17 cellular contexts compared by ENCODE assay signal in genomic region chr2:199309973-199310372, GRCh38.
A peak's percentile ranks its signal among the peaks of the same experiment; 100 is the strongest.
DNase-seq lines count a peak whose midpoint lies in the region; TF ChIP-seq lines count a peak whose summit lies in the region.
"Had no signal": no experiment of that assay in that cellular context is flagged by ENCODE, and none has a peak within 500 bp of the region (broad histone marks: within the 10 kb centered on the region; RNA-seq: fewer than 3 reads in every experiment).

No MANE protein-coding gene starts in this region.

- H3K9me2 ChIP-seq in MM.1S (replicated peaks; ENCODE audit: insufficient read depth, low read length) = no peaks in the 10 kb centered on the region

- H3K9me3 Mint-ChIP-seq in activated CD4-positive, alpha-beta memory T cell treated with anti-CD3 and anti-CD28 coated beads for 36 hours = no peaks in the 10 kb centered on the region

- H3K9ac ChIP-seq in BLaER1 (no peak overlapping the region), MM.1S (ENCODE audit: low read length) (no peak overlapping the region)

- H3K27me3 Mint-ChIP-seq in activated CD4-positive, alpha-beta memory T cell treated with anti-CD3 and anti-CD28 coated beads for 36 hours = no peaks in the 10 kb centered on the region

- H3K4me3 ChIP-seq in BLaER1 (no peak overlapping the region), SJCRH30 (no peak overlapping the region), osteoblast (ENCODE audit: insufficient read depth, low read length) (no peak overlapping the region), MM.1S (ENCODE audit: low read length) (no peak overlapping the region)
- H3K4me3 ChIP-seq: A549 had no signal

- H3K4me1 ChIP-seq in BLaER1 (peaks cover 30% of the 10 kb centered on the region), SJCRH30 (peaks cover 20% of the 10 kb centered on the region), osteoblast (ENCODE audit: insufficient read depth, low read length) (peaks cover 31% of the 10 kb centered on the region), MM.1S (ENCODE audit: low read length) (no peaks in the 10 kb centered on the region)
- H3K4me1 ChIP-seq: A549 had no signal

- no peaks in the 10 kb centered on the region for H3K36me3 Mint-ChIP-seq in activated CD4-positive, alpha-beta memory T cell treated with anti-CD3 and anti-CD28 coated beads for 36 hours

- H3K4me1 Mint-ChIP-seq in activated CD4-positive, alpha-beta memory T cell treated with anti-CD3 and anti-CD28 coated beads for 36 hours (ENCODE audit: low read depth) = no peaks in the 10 kb centered on the region

- POLR2A ChIA-PET in activated CD4-positive, alpha-beta memory T cell treated with anti-CD3 and anti-CD28 coated beads for 36 hours (lab: Charles Lee) = no interaction called here

- H3K27me3 ChIP-seq in BLaER1 (no peaks in the 10 kb centered on the region), SJCRH30 (no peaks in the 10 kb centered on the region), osteoblast (ENCODE audit: insufficient read depth, low read length) (no peaks in the 10 kb centered on the region), MM.1S (replicated peaks; ENCODE audit: insufficient read depth, low read length) (no peaks in the 10 kb centered on the region)
- H3K27me3 ChIP-seq: brain microvascular endothelial cell had no signal

- H3K27ac Mint-ChIP-seq in activated CD4-positive, alpha-beta memory T cell treated with anti-CD3 and anti-CD28 coated beads for 36 hours = no peak overlapping the region

- H3K9me3 ChIP-seq in BLaER1 (no peaks in the 10 kb centered on the region), SJCRH30 (replicated peaks) (no peaks in the 10 kb centered on the region), osteoblast (ENCODE audit: low read depth, low read length) (no peaks in the 10 kb centered on the region), MM.1S (replicated peaks; ENCODE audit: insufficient read depth, low read length) (no peaks in the 10 kb centered on the region)
- H3K9me3 ChIP-seq: A549 had no signal

- H2AFZ ChIP-seq in osteoblast (ENCODE audit: low read length) (no peak overlapping the region), MM.1S (ENCODE audit: low read length) (no peak overlapping the region)

- no peaks in the 10 kb centered on the region for H3F3A ChIP-seq in MM.1S (ENCODE audit: insufficient read depth, low read length)

- no peaks in the 10 kb centered on the region for H4K20me1 ChIP-seq in BLaER1
- H4K20me1 ChIP-seq in osteoblast (ENCODE audit: insufficient read depth, low read length) = no peaks in the 10 kb centered on the region
- no peaks in the 10 kb centered on the region for H4K20me1 ChIP-seq in MM.1S (ENCODE audit: insufficient read depth, low read length)

- no peak for TF ChIP-seq CTCF in osteoblast (IDR thresholded peaks at IDR 0.05; ENCODE audit: extremely low read depth, low read depth, low read length)
- TF ChIP-seq CTCF in MM.1S (IDR thresholded peaks at IDR 0.05; ENCODE audit: low read length) = no peak

- DNase-seq in NCI-H1417 (lab: John Stamatoyannopoulos, UW) (peak; percentile 46 to 86 (median 83)), NCI-H2227 (lab: John Stamatoyannopoulos, UW; ENCODE audit: unreplicated experiment) (peak; percentile 31), SJCRH30 (peak; percentile 83 to 91), osteoblast (ENCODE audit: insufficient read length, low spot score, missing footprints) (no peak), MM.1S (no peak)
- no peak for DNase-seq in activated CD4-positive, alpha-beta memory T cell treated with anti-CD3 and anti-CD28 coated beads for 36 hours
- no peak for DNase-seq in activated naive CD4-positive, alpha-beta T cell (lab: John Stamatoyannopoulos, UW)
- DNase-seq: activated CD8-positive, alpha-beta memory T cell treated with anti-CD3 and anti-CD28 coated beads, Interleukin-2, amount 50 U/mL, for 4 hours; activated naive CD4-positive, alpha-beta T cell treated with anti-CD3 and anti-CD28 coated beads, Interleukin-2, amount 50 U/mL, for 16 hours; brain microvascular endothelial cell; effector CD4-positive, alpha-beta T cell; GOT3; IMR-90; NCI-H1048; stimulated activated naive CD4-positive, alpha-beta T cell treated with Interleukin-2 at 50 U/mL for 16 hours had no signal

- H3K27ac ChIP-seq in BLaER1 (no peak overlapping the region), SJCRH30 (peak overlapping the region; percentile 25), osteoblast (ENCODE audit: low read depth, low read length) (no peak overlapping the region), MM.1S (ENCODE audit: low read length) (no peak overlapping the region)
- H3K27ac ChIP-seq: A549, brain microvascular endothelial cell had no signal

- H3K4me2 ChIP-seq in BLaER1 (peak overlapping the region; percentile 70), osteoblast (ENCODE audit: insufficient read depth, low read length) (no peak overlapping the region), MM.1S (ENCODE audit: low read depth, low read length) (no peak overlapping the region)
- H3K4me2 ChIP-seq: A549 had no signal

- H3K4me3 Mint-ChIP-seq in activated CD4-positive, alpha-beta memory T cell treated with anti-CD3 and anti-CD28 coated beads for 36 hours = no peak overlapping the region

- intact Hi-C loops in activated CD4-positive, alpha-beta memory T cell treated with anti-CD3 and anti-CD28 coated beads for 36 hours (cut with micrococcal nuclease) = no loop called here

- CTCF ChIA-PET in activated CD4-positive, alpha-beta memory T cell treated with anti-CD3 and anti-CD28 coated beads for 36 hours (lab: Charles Lee) = no interaction called here

- peaks cover 16% of the 10 kb centered on the region for H3K79me2 ChIP-seq in osteoblast (ENCODE audit: insufficient read depth, low read length)
- H3K79me2 ChIP-seq in MM.1S (ENCODE audit: low read length) = no peaks in the 10 kb centered on the region

- H3K36me3 ChIP-seq in BLaER1 = no peaks in the 10 kb centered on the region
- H3K36me3 ChIP-seq in SJCRH30 = peaks cover 16% of the 10 kb centered on the region
- H3K36me3 ChIP-seq in osteoblast (ENCODE audit: insufficient read depth, low read length) = peaks cover 59% of the 10 kb centered on the region
- no peaks in the 10 kb centered on the region for H3K36me3 ChIP-seq in MM.1S (replicated peaks; ENCODE audit: insufficient read depth, low read length)
- H3K36me3 ChIP-seq: brain microvascular endothelial cell had no signal

Comparison
In these comparisons a context has a peak if more than half of its experiments do, and no peak if none do; other contexts are left out.
1. DNase-seq: peak in NCI-H1417 (3 of 3), NCI-H2227 (single experiment) and SJCRH30 (2 of 2); none in activated CD4-positive, alpha-beta memory T cell treated with anti-CD3 and anti-CD28 coated beads for 36 hours (single experiment), osteoblast (single experiment), MM.1S (single experiment) and activated naive CD4-positive, alpha-beta T cell (0 of 4).